In genomic region chr14:30558675-30559555, GRCh38 we compare ENCODE assay signal across 1 cellular context.
TF ChIP-seq lines count a peak whose summit lies in the region.

Gene G2E3, plus strand, starts transcription at chr14:30559158. Its CDS starts 21,922 bp downstream, at chr14:30581080.

TF ChIP-seq in HCT116, 20 proteins besides CTCF, POLR2A, EP300 and RAD21 (continued from another document):
- TF ChIP-seq ZBTB33 (IDR thresholded peaks at IDR 0.05; ENCODE audit: extremely low read depth, insufficient replicate concordance, low read length) = no peak
- TF ChIP-seq SRF (IDR thresholded peaks at IDR 0.05; ENCODE audit: low read depth) = no peak
